ENCODE assay signal across 1 cellular context in genomic region chr1:16442273-16442672, GRCh38.
TF ChIP-seq lines count a peak whose summit lies in the region.

No MANE protein-coding gene starts in this region.

TF ChIP-seq in SK-N-SH treated with all-trans-retinoic acid at 6 μM for 48 hours, 23 proteins besides CTCF, POLR2A, EP300 and RAD21 (continued from another document):
- TF ChIP-seq, protein P1, sequence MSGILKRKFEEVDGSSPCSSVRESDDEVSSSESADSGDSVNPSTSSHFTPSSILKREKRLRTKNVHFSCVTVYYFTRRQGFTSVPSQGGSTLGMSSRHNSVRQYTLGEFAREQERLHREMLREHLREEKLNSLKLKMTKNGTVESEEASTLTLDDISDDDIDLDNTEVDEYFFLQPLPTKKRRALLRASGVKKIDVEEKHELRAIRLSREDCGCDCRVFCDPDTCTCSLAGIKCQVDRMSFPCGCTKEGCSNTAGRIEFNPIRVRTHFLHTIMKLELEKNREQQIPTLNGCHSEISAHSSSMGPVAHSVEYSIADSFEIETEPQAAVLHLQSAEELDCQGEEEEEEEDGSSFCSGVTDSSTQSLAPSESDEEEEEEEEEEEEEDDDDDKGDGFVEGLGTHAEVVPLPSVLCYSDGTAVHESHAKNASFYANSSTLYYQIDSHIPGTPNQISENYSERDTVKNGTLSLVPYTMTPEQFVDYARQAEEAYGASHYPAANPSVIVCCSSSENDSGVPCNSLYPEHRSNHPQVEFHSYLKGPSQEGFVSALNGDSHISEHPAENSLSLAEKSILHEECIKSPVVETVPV (CRISPR knock-in tag; IDR thresholded peaks at IDR 0.05) = no peak
- TF ChIP-seq, protein P2, sequence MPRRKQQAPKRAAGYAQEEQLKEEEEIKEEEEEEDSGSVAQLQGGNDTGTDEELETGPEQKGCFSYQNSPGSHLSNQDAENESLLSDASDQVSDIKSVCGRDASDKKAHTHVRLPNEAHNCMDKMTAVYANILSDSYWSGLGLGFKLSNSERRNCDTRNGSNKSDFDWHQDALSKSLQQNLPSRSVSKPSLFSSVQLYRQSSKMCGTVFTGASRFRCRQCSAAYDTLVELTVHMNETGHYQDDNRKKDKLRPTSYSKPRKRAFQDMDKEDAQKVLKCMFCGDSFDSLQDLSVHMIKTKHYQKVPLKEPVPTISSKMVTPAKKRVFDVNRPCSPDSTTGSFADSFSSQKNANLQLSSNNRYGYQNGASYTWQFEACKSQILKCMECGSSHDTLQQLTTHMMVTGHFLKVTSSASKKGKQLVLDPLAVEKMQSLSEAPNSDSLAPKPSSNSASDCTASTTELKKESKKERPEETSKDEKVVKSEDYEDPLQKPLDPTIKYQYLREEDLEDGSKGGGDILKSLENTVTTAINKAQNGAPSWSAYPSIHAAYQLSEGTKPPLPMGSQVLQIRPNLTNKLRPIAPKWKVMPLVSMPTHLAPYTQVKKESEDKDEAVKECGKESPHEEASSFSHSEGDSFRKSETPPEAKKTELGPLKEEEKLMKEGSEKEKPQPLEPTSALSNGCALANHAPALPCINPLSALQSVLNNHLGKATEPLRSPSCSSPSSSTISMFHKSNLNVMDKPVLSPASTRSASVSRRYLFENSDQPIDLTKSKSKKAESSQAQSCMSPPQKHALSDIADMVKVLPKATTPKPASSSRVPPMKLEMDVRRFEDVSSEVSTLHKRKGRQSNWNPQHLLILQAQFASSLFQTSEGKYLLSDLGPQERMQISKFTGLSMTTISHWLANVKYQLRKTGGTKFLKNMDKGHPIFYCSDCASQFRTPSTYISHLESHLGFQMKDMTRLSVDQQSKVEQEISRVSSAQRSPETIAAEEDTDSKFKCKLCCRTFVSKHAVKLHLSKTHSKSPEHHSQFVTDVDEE (CRISPR knock-in tag; IDR thresholded peaks at IDR 0.05) = no peak
- no peak for TF ChIP-seq ARNTL (CRISPR knock-in tag; IDR thresholded peaks at IDR 0.05; ENCODE audit: borderline replicate concordance, low read depth)
- no peak for TF ChIP-seq PATZ1 (CRISPR knock-in tag; IDR thresholded peaks at IDR 0.05; ENCODE audit: borderline replicate concordance)
- no peak for TF ChIP-seq CREB5 (CRISPR knock-in tag; IDR thresholded peaks at IDR 0.05; ENCODE audit: low read depth)
- TF ChIP-seq SNAI2 (CRISPR knock-in tag; IDR thresholded peaks at IDR 0.05) = no peak
- no peak for TF ChIP-seq ZFP30 (CRISPR knock-in tag; IDR thresholded peaks at IDR 0.05)
- no peak for TF ChIP-seq PPARA (CRISPR knock-in tag; IDR thresholded peaks at IDR 0.05; ENCODE audit: borderline replicate concordance)
- no peak for TF ChIP-seq ESRRG (CRISPR knock-in tag; IDR thresholded peaks at IDR 0.05)
- no peak for TF ChIP-seq ZNF70 (CRISPR knock-in tag; IDR thresholded peaks at IDR 0.05)
- no peak for TF ChIP-seq CSDC2 (CRISPR knock-in tag; IDR thresholded peaks at IDR 0.05)
